8 cellular contexts compared by ENCODE assay signal in the genomic region with DNA sequence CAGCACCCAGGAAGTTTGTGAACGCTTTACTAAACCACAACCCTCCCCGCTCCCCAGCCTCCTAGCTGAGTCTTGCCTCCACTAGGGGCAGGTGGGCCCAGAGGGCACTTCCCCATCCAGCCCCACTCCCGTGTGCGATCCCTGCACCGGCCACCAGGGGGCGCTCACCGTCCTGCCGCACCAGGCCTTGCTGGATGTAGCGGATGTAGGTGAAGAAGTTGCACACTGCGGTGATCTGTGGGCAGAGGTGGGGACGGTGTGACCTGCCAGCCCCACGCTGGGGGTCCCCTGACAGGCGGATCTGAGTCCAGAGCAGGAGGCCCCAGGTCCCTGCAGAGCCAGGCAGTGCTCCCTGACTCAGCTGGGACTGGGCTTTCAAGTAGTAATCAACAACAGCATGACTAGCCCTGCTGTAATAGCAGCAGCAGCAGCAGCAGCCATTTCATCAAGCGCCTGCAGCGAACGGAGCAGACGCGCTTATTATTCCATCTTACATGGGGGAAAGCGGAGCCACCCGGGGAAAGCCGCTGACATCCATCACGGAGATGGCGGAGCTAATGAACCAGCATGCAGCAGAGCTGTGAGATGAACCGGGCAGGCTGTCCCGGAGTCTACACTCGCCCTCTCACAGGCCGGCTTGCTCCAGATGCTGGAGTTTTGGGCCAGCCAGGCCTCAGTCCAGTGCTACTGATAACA. TPM values are rescaled to one million over a fixed set of nuclear protein-coding genes. Genes with fewer than 3 reads are reported as not detected.
DNase-seq lines count a peak whose midpoint lies in the region; ATAC-seq and TF ChIP-seq lines count a peak whose summit lies in the region.

No MANE protein-coding gene starts in this region.

- peaks cover 7% of the 10 kb centered on the region for H3K4me1 Mint-ChIP-seq in activated CD8-positive, alpha-beta T cell treated with anti-CD3 and anti-CD28 coated beads, Interleukin-2, amount 10 ng/mL, durations not matched to agents 7 days and 5 days (ENCODE audit: low read depth)

- DNase-seq in AG09309 (ENCODE audit: low read depth), result no peak
- peak; percentile 88 for DNase-seq in HPDE6-E6E7 (ENCODE audit: extremely low spot score)
- peak; percentile 71 for DNase-seq in NK-92 treated with Interleukin-12 subunit alpha and Interleukin-12 subunit beta, amount 100 ng/mL, for 24 hours (lab: John Stamatoyannopoulos, UW)
- DNase-seq in activated CD8-positive, alpha-beta T cell treated with anti-CD3 and anti-CD28 coated beads, Interleukin-2, amount 10 ng/mL, durations not matched to agents 7 days and 5 days, result peak; percentile 94
- peak; percentile 91 for DNase-seq in effector CD4-positive, alpha-beta T cell
- peak; percentile 76 for DNase-seq in mesenchymal stem cell
- DNase-seq in stimulated activated CD8-positive, alpha-beta memory T cell treated with anti-CD3 and anti-CD28 coated beads, Interleukin-2, amount 100 ng/mL, for 1 hour (ENCODE audit: low read depth in 2 of 2), result peak; percentile 87 to 90

- no peak overlapping the region for H3K27ac ChIP-seq in mesenchymal stem cell (ENCODE audit: low read length, poor library complexity, severe bottlenecking)

- H3K4me3 Mint-ChIP-seq in activated CD8-positive, alpha-beta T cell treated with anti-CD3 and anti-CD28 coated beads, Interleukin-2, amount 10 ng/mL, durations not matched to agents 7 days and 5 days, result no peak overlapping the region

- peak overlapping the region; percentile 45 for H3K27ac Mint-ChIP-seq in activated CD8-positive, alpha-beta T cell treated with anti-CD3 and anti-CD28 coated beads, Interleukin-2, amount 10 ng/mL, durations not matched to agents 7 days and 5 days

- H3K4ac ChIP-seq in mesenchymal stem cell (ENCODE audit: low read depth in 1 of 2, low read length in 2 of 2), result no peak overlapping the region

- CTCF ChIA-PET in activated CD8-positive, alpha-beta T cell treated with anti-CD3 and anti-CD28 coated beads, Interleukin-2, amount 10 ng/mL, durations not matched to agents 7 days and 5 days (lab: Charles Lee), result interaction anchor here (0.5 to 11.5 kb wide), 42 partner anchors 9 to 227 kb away, joined by 3 to 337 read pairs (median 4); a partner anchor contains a TSS

- TF ChIP-seq CTCF in AG09309 (IDR thresholded peaks at IDR 0.05; ENCODE audit: control insufficient read depth, insufficient read depth, low read depth, low read length, missing control alignments), result peak; percentile 100

- H3K14ac ChIP-seq in mesenchymal stem cell (ENCODE audit: low read length in 2 of 2), result no peak overlapping the region

- WGBS in mesenchymal stem cell, result 51% methylated on average over 25 of the region's 27 CpGs

- peak; percentile 71 for ATAC-seq in GM18907 (IDR thresholded peaks at IDR 0.05; ENCODE audit: unreplicated experiment)
- peak; percentile 92 for ATAC-seq in activated CD8-positive, alpha-beta T cell treated with anti-CD3 and anti-CD28 coated beads, Interleukin-2, amount 10 ng/mL, durations not matched to agents 7 days and 5 days

- H4K8ac ChIP-seq in mesenchymal stem cell (ENCODE audit: low read length), result no peak overlapping the region

- peaks cover 4% of the 10 kb centered on the region for H3K27me3 Mint-ChIP-seq in activated CD8-positive, alpha-beta T cell treated with anti-CD3 and anti-CD28 coated beads, Interleukin-2, amount 10 ng/mL, durations not matched to agents 7 days and 5 days (ENCODE audit: low read depth)

- H3K27me3 ChIP-seq in mesenchymal stem cell (ENCODE audit: control insufficient read depth in 1 of 2, insufficient read depth in 1 of 2, low read length in 2 of 2), result peaks cover 0 to 7% of the 10 kb centered on the region in 2 experiments

- no peak overlapping the region for H2BK15ac ChIP-seq in mesenchymal stem cell (ENCODE audit: low read depth, poor library complexity, severe bottlenecking)

- H3K9me3 Mint-ChIP-seq in activated CD8-positive, alpha-beta T cell treated with anti-CD3 and anti-CD28 coated beads, Interleukin-2, amount 10 ng/mL, durations not matched to agents 7 days and 5 days (ENCODE audit: insufficient read depth), result no peaks in the 10 kb centered on the region

- H3K23ac ChIP-seq in mesenchymal stem cell (ENCODE audit: low read length in 2 of 2), result no peak overlapping the region

- no peak overlapping the region for H4K91ac ChIP-seq in mesenchymal stem cell (ENCODE audit: low read length)

- no peaks in the 10 kb centered on the region for H3K79me1 ChIP-seq in mesenchymal stem cell (replicated peaks; ENCODE audit: low read length, poor library complexity, severe bottlenecking)

- no peak overlapping the region for H2BK5ac ChIP-seq in mesenchymal stem cell (ENCODE audit: low read depth, low read length, poor library complexity, severe bottlenecking)

- H3K4me3 ChIP-seq in AG09309 (ENCODE audit: control insufficient read depth, low read depth, low read length) (no peak overlapping the region), mesenchymal stem cell (ENCODE audit: insufficient read depth in 1 of 2, low read depth in 1 of 2, low read length in 2 of 2) (no peak overlapping the region)

- no peak overlapping the region for H2AFZ ChIP-seq in mesenchymal stem cell (ENCODE audit: low read depth, low read length)

- H3K4me1 ChIP-seq in mesenchymal stem cell (ENCODE audit: control insufficient read depth, insufficient read depth, low read depth, low read length), result peaks cover 3% of the 10 kb centered on the region

- POLR2A ChIA-PET in activated CD8-positive, alpha-beta T cell treated with anti-CD3 and anti-CD28 coated beads, Interleukin-2, amount 10 ng/mL, durations not matched to agents 7 days and 5 days (lab: Charles Lee), result interaction anchor here (0.9 kb wide), 1 partner anchor 68 kb away, joined by 3 read pairs; a partner anchor contains a TSS

- H2BK12ac ChIP-seq in mesenchymal stem cell (ENCODE audit: low read length in 2 of 2), result no peak overlapping the region

- no peak overlapping the region for H3K4me2 ChIP-seq in mesenchymal stem cell (ENCODE audit: low read length, poor library complexity, severe bottlenecking)

- no peak overlapping the region for H3K18ac ChIP-seq in mesenchymal stem cell (ENCODE audit: low read depth in 1 of 2, low read length in 2 of 2)

- no peaks in the 10 kb centered on the region for H3K36me3 Mint-ChIP-seq in activated CD8-positive, alpha-beta T cell treated with anti-CD3 and anti-CD28 coated beads, Interleukin-2, amount 10 ng/mL, durations not matched to agents 7 days and 5 days (ENCODE audit: low read depth)

- no peak overlapping the region for H2BK120ac ChIP-seq in mesenchymal stem cell (ENCODE audit: low read depth, low read length)

- peaks cover 0 to 74% of the 10 kb centered on the region in 2 experiments for H3K36me3 ChIP-seq in mesenchymal stem cell (ENCODE audit: control insufficient read depth in 1 of 2, insufficient read depth in 2 of 2, low read depth in 1 of 2, low read length in 2 of 2)

- H2AK5ac ChIP-seq in mesenchymal stem cell (ENCODE audit: low read length, severe bottlenecking), result no peak overlapping the region

- H3K9ac ChIP-seq in mesenchymal stem cell (ENCODE audit: low read length), result peak overlapping the region; percentile 63

- no peaks in the 10 kb centered on the region for H3K9me3 ChIP-seq in mesenchymal stem cell (ENCODE audit: control insufficient read depth, low read length)

RNA-seq across cellular contexts. Expression of a gene that starts 7.9 kb away (rescaled TPM):
- 1 to 10 TPM; 3.8 to 4.5 TPM for total RNA-seq in activated CD8-positive, alpha-beta T cell treated with anti-CD3 and anti-CD28 coated beads, Interleukin-2, amount 10 ng/mL, durations not matched to agents 7 days and 5 days
- polyA plus RNA-seq in mesenchymal stem cell (2013, experiment 1 of 2), result 65.4 TPM
- polyA plus RNA-seq in mesenchymal stem cell (2013, experiment 2 of 2), result 66.5 TPM

RNA-seq across cellular contexts. Expression of a gene that starts 18.1 kb away (rescaled TPM):
- total RNA-seq in activated CD8-positive, alpha-beta T cell treated with anti-CD3 and anti-CD28 coated beads, Interleukin-2, amount 10 ng/mL, durations not matched to agents 7 days and 5 days, result not detected
- polyA plus RNA-seq in mesenchymal stem cell (2013, experiment 1 of 2), result 10.9 TPM
- polyA plus RNA-seq in mesenchymal stem cell (2013, experiment 2 of 2), result 10.4 TPM

RNA-seq across cellular contexts. Expression of a gene that starts 50.9 kb away (rescaled TPM):
- total RNA-seq in activated CD8-positive, alpha-beta T cell treated with anti-CD3 and anti-CD28 coated beads, Interleukin-2, amount 10 ng/mL, durations not matched to agents 7 days and 5 days, result not detected
- 2.9 TPM for polyA plus RNA-seq in mesenchymal stem cell (2013, experiment 1 of 2)
- polyA plus RNA-seq in mesenchymal stem cell (2013, experiment 2 of 2), result 2.6 TPM
